Comparison of ENCODE assay signal across 10 cellular contexts in the genomic region with DNA sequence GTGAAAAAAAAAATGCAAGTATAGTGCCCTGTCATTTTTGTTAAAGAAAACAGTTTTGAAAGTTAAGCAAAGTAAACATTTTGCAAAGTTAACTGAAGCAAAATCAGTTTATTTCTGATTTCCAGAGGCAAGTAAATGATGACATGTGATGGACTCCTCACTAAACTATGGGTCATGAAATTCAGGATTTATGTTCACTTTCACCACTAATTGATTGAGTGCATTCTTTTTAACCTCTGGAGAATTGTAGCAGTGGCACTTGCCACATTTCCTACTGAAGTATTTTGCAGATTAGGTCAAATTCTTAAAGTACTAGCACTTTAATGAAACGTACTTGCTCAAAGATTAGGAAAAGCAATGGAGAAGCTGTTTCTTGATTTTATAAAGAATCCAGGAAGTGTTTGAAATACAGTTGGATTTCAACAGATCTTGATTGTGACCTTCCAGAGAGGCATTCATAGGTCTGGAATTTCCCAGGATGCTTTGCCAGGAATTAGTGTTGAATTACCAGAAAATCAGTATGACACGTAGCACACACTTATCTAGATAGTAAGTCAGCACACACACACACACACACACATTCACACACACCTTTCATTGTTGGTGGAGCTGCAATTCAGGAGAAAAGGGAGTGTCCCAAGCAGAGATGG.
DNase-seq lines count a peak whose midpoint lies in the region; ATAC-seq and TF ChIP-seq lines count a peak whose summit lies in the region.
"Had no signal": no experiment of that assay in that cellular context is flagged by ENCODE, and none has a peak within 500 bp of the region (broad histone marks: within the 10 kb centered on the region; RNA-seq: fewer than 3 reads in every experiment).

No MANE protein-coding gene starts in this region.

- H3K36me3 ChIP-seq in OCI-LY1 (ENCODE audit: insufficient read depth, low read length): no peaks in the 10 kb centered on the region
- H3K36me3 ChIP-seq in esophagus squamous epithelium: no peaks in the 10 kb centered on the region

- H3K9me3 ChIP-seq in OCI-LY1 (ENCODE audit: low read length): 0 out of 2 replicates have a peak, but pooled peaks cover 7% of the 10 kb centered on the region
- H3K9me3 ChIP-seq in esophagus squamous epithelium: no peaks in the 10 kb centered on the region

- WGBS in esophagus squamous epithelium, 2 donors: 8 to 15% methylated on average over 2 of the region's 2 CpGs

- no peaks in the 10 kb centered on the region for H3K79me2 ChIP-seq in OCI-LY1 (ENCODE audit: insufficient read depth, low read length)

- H3K4me3 ChIP-seq in AG10803 (ENCODE audit: low read length) (no peak overlapping the region), OCI-LY1 (ENCODE audit: low read depth, low read length, poor library complexity, severe bottlenecking) (no peak overlapping the region), esophagus squamous epithelium (peak overlapping the region in 1 of 4 donors; percentile 30)

- H3K4me1 ChIP-seq in OCI-LY1 (ENCODE audit: insufficient read depth, low read length, severe bottlenecking): peaks cover 25% of the 10 kb centered on the region
- peaks cover 0 to 23% (median 19%) of the 10 kb centered on the region in 3 donors for H3K4me1 ChIP-seq in esophagus squamous epithelium

- ATAC-seq in HG03432 (IDR thresholded peaks at IDR 0.05; ENCODE audit: unreplicated experiment): no peak

- intact Hi-C loops in esophagus squamous epithelium (cut with DNase I): no loop called here

- peak overlapping the region; percentile 3; the same call in 1 of the 2 replicates for H2AFZ ChIP-seq in OCI-LY1 (ENCODE audit: low read length)

- TF ChIP-seq CTCF in AG10803 (conservative IDR thresholded peaks at IDR 0.05; ENCODE audit: low read length) (no peak), OCI-LY1 (IDR thresholded peaks at IDR 0.05; ENCODE audit: low read length) (no peak), esophagus squamous epithelium (IDR thresholded peaks at IDR 0.05) (no peak)

- H3K9me2 ChIP-seq in OCI-LY1 (ENCODE audit: low read depth, low read length): no peaks in the 10 kb centered on the region

- H4K20me1 ChIP-seq in OCI-LY1 (ENCODE audit: insufficient read depth, low read length): no peaks in the 10 kb centered on the region

- H3K9ac ChIP-seq in OCI-LY1 (ENCODE audit: low read length): peak overlapping the region; percentile 8; the same call in 1 of the 2 replicates

- no peak overlapping the region for H3K4me2 ChIP-seq in OCI-LY1 (ENCODE audit: low read length)

- DNase-seq in AG10803 (ENCODE audit: low read depth) (peak; percentile 97), esophagus squamous epithelium (lab: John Stamatoyannopoulos, UW) (no peak), myocyte (ENCODE audit: low read depth) (peak; percentile 74), NCI-H524 treated with DMSO at 0.1 percent for 48 hours (lab: John Stamatoyannopoulos, UW) (no peak), C1 segment of cervical spinal cord (lab: John Stamatoyannopoulos, UW) (no peak), cerebellar cortex (ENCODE audit: low spot score) (no peak)
- DNase-seq: activated CD4-positive, alpha-beta T cell treated with anti-CD3 and anti-CD28 coated beads for 4 hours; NCI-H1694 treated with DMSO at 0.1 percent for 48 hours had no signal

- H3K27me3 ChIP-seq in OCI-LY1 (ENCODE audit: insufficient read depth, low read length): no peaks in the 10 kb centered on the region
- H3K27me3 ChIP-seq in esophagus squamous epithelium: no peaks in the 10 kb centered on the region

- TF ChIP-seq POLR2A in esophagus squamous epithelium (IDR thresholded peaks at IDR 0.05): no peak

- no peak overlapping the region for H3K27ac ChIP-seq in OCI-LY1 (ENCODE audit: low read depth, low read length, poor library complexity, severe bottlenecking)
- H3K27ac ChIP-seq in esophagus squamous epithelium: peak overlapping the region in 3 of 4 donors; percentile 44 to 80 (median 67)

- H3F3A ChIP-seq in OCI-LY1 (ENCODE audit: insufficient read depth, low read length): no peaks in the 10 kb centered on the region

Comparison
In these comparisons a context has a peak if more than half of its experiments do, and no peak if none do; other contexts are left out.
1. DNase-seq: peak in AG10803 (single experiment) and myocyte (single experiment); none in esophagus squamous epithelium (single experiment), NCI-H524 treated with DMSO at 0.1 percent for 48 hours (single experiment), C1 segment of cervical spinal cord (0 of 14) and cerebellar cortex (single experiment).